8 cellular contexts compared by ENCODE assay signal in the genomic region with DNA sequence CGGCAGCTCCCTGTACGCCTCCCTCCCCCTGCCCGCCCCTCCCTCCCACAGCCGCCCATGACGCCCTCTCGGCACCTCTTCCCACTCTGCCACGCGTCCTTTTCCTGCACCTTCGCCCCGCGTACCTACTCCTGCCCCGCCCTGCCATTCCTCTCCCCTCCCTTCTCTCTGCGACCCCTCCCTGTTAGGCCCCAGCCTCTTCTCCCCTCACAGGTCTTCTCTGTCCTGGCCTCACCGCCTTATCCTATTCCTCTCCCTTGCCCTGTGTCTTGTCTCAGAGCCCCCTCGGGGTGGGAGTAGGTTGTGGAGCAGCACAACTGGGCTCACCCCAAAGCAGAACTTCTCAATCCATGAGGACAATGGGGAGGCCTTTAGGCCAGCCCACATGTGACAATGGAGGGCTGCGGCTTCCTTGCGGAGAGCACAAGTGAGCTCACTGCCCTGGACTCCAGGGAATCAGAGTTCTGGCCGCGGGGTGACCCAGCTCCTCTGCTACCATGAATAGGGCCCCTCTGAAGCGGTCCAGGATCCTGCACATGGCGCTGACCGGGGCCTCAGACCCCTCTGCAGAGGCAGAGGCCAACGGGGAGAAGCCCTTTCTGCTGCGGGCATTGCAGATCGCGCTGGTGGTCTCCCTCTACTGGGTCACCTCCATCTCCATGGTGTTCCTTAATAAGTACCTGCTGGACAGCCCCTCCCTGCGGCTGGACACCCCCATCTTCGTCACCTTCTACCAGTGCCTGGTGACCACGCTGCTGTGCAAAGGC. TPM values are rescaled to one million over a fixed set of nuclear protein-coding genes. Genes with fewer than 3 reads are reported as not detected.
DNase-seq lines count a peak whose midpoint lies in the region; ATAC-seq and TF ChIP-seq lines count a peak whose summit lies in the region.

No MANE protein-coding gene starts in this region.

- peak overlapping the region; percentile 88 for H3K4me3 Mint-ChIP-seq in activated CD4-positive, alpha-beta T cell treated with anti-CD3 and anti-CD28 coated beads, Interleukin-2, amount 10 ng/mL, durations not matched to agents 7 days and 5 days
- H3K4me3 Mint-ChIP-seq in chondrocyte (ENCODE audit: unreplicated experiment): peak overlapping the region; percentile 96

- no peaks in the 10 kb centered on the region for H3K27me3 Mint-ChIP-seq in activated CD4-positive, alpha-beta T cell treated with anti-CD3 and anti-CD28 coated beads, Interleukin-2, amount 10 ng/mL, durations not matched to agents 7 days and 5 days
- H3K27me3 Mint-ChIP-seq in chondrocyte (ENCODE audit: low read depth): no peaks in the 10 kb centered on the region

- H3K27ac ChIP-seq in OCI-LY1 (ENCODE audit: low read depth, low read length, poor library complexity, severe bottlenecking): no peak overlapping the region
- peak overlapping the region; percentile 91 to 93 (median 91) for H3K27ac ChIP-seq in right lobe of liver
- H3K27ac ChIP-seq in subcutaneous abdominal adipose tissue (ENCODE audit: low read depth, low read length): peak overlapping the region; percentile 91

- CTCF ChIA-PET in activated CD4-positive, alpha-beta T cell treated with anti-CD3 and anti-CD28 coated beads, Interleukin-2, amount 10 ng/mL, durations not matched to agents 7 days and 5 days (lab: Charles Lee): interaction anchor here (1.6 kb wide), 2 partner anchors 12 to 37 kb away, joined by 4 to 9 read pairs; no protein-coding TSS in a partner anchor

- H3K27me3 ChIP-seq in OCI-LY1 (ENCODE audit: insufficient read depth, low read length) (no peaks in the 10 kb centered on the region), right lobe of liver (no peaks in the 10 kb centered on the region), subcutaneous abdominal adipose tissue (ENCODE audit: control insufficient read depth in 5 of 5, insufficient read depth in 4 of 5, low read length in 5 of 5) (no peaks in the 10 kb centered on the region)

- peak overlapping the region; percentile 99 for H3K4me2 ChIP-seq in OCI-LY1 (ENCODE audit: low read length)

- H2AFZ ChIP-seq in OCI-LY1 (ENCODE audit: low read length): no peak overlapping the region

- ATAC-seq in HG02678 (IDR thresholded peaks at IDR 0.05; ENCODE audit: unreplicated experiment) (peak; percentile 31), right lobe of liver (peak; percentile 1 to 62 (median 46))

- DNase-seq in activated CD4-positive, alpha-beta T cell treated with anti-CD3 and anti-CD28 coated beads, Interleukin-2, amount 10 ng/mL, durations not matched to agents 7 days and 5 days: peak; percentile 11
- DNase-seq in activated CD4-positive, alpha-beta T cell treated with anti-CD3 and anti-CD28 coated beads, Interleukin-2, amount 50 U/mL, for 4 hours: no peak
- DNase-seq in chondrocyte (ENCODE audit: low spot score): no peak
- peak; percentile 48 to 61 (median 56) for DNase-seq in right lobe of liver
- DNase-seq in NCI-H1694 (lab: John Stamatoyannopoulos, UW): no peak

- no peaks in the 10 kb centered on the region for H3K9me2 ChIP-seq in OCI-LY1 (ENCODE audit: low read depth, low read length)

- no peak for TF ChIP-seq POLR2A in right lobe of liver (IDR thresholded peaks at IDR 0.05)

- H3K9ac ChIP-seq in OCI-LY1 (ENCODE audit: low read length) (peak overlapping the region; percentile 80), subcutaneous abdominal adipose tissue (ENCODE audit: low read length in 5 of 5) (peak overlapping the region; percentile 56 to 94 (median 87))

- TF ChIP-seq CTCF in OCI-LY1 (IDR thresholded peaks at IDR 0.05; ENCODE audit: low read length) (no peak), chondrocyte (IDR thresholded peaks at IDR 0.05) (no peak), right lobe of liver (IDR thresholded peaks at IDR 0.05) (no peak)

- H3K36me3 Mint-ChIP-seq in activated CD4-positive, alpha-beta T cell treated with anti-CD3 and anti-CD28 coated beads, Interleukin-2, amount 10 ng/mL, durations not matched to agents 7 days and 5 days (ENCODE audit: low read depth): peaks cover 12% of the 10 kb centered on the region
- peaks cover 10% of the 10 kb centered on the region for H3K36me3 Mint-ChIP-seq in chondrocyte (ENCODE audit: low read depth)

- H3K9me3 Mint-ChIP-seq in activated CD4-positive, alpha-beta T cell treated with anti-CD3 and anti-CD28 coated beads, Interleukin-2, amount 10 ng/mL, durations not matched to agents 7 days and 5 days: no peaks in the 10 kb centered on the region
- no peaks in the 10 kb centered on the region for H3K9me3 Mint-ChIP-seq in chondrocyte (ENCODE audit: low read depth)

- peaks cover 25% of the 10 kb centered on the region for H3K4me1 ChIP-seq in OCI-LY1 (ENCODE audit: insufficient read depth, low read length, severe bottlenecking)
- H3K4me1 ChIP-seq in right lobe of liver: peaks cover 0 to 46% (median 18%) of the 10 kb centered on the region in 4 donors
- peaks cover 17 to 63% (median 44%) of the 10 kb centered on the region in 5 donors for H3K4me1 ChIP-seq in subcutaneous abdominal adipose tissue (ENCODE audit: control insufficient read depth in 5 of 5, insufficient read depth in 5 of 5, low read length in 5 of 5)

- POLR2A ChIA-PET in activated CD4-positive, alpha-beta T cell treated with anti-CD3 and anti-CD28 coated beads, Interleukin-2, amount 10 ng/mL, durations not matched to agents 7 days and 5 days (lab: Charles Lee): interaction anchor here (1.6 kb wide), 1 partner anchor 41 kb away, joined by 8 read pairs; a partner anchor contains a TSS

- H3K4me3 ChIP-seq in OCI-LY1 (ENCODE audit: low read depth, low read length, poor library complexity, severe bottlenecking): peak overlapping the region; percentile 80
- peak overlapping the region; percentile 62 to 96 (median 78) for H3K4me3 ChIP-seq in right lobe of liver
- peak overlapping the region; percentile 79 to 99 (median 88) for H3K4me3 ChIP-seq in subcutaneous abdominal adipose tissue (ENCODE audit: low read depth in 1 of 5, low read length in 5 of 5)

- no peaks in the 10 kb centered on the region for H4K20me1 ChIP-seq in OCI-LY1 (ENCODE audit: insufficient read depth, low read length)

- H3F3A ChIP-seq in OCI-LY1 (ENCODE audit: insufficient read depth, low read length): no peaks in the 10 kb centered on the region

- no peaks in the 10 kb centered on the region for H3K79me2 ChIP-seq in OCI-LY1 (ENCODE audit: insufficient read depth, low read length)

- peaks cover 55% of the 10 kb centered on the region for H3K4me1 Mint-ChIP-seq in activated CD4-positive, alpha-beta T cell treated with anti-CD3 and anti-CD28 coated beads, Interleukin-2, amount 10 ng/mL, durations not matched to agents 7 days and 5 days
- peaks cover 53% of the 10 kb centered on the region for H3K4me1 Mint-ChIP-seq in chondrocyte (ENCODE audit: low read depth)

- WGBS in right lobe of liver (ENCODE audit: insufficient coverage, low coverage, low lambda C conversion rate, missing lambda C conversion rate): 1% methylated on average over 10 of the region's 29 CpGs

- H3K36me3 ChIP-seq in OCI-LY1 (ENCODE audit: insufficient read depth, low read length) (no peaks in the 10 kb centered on the region), right lobe of liver (peaks cover 1 to 19% (median 8%) of the 10 kb centered on the region in 4 donors), subcutaneous abdominal adipose tissue (ENCODE audit: control insufficient read depth in 5 of 5, insufficient read depth in 5 of 5, low read length in 5 of 5) (peaks cover 0 to 17% (median 12%) of the 10 kb centered on the region in 5 donors)

- peak overlapping the region; percentile 73 for H3K27ac Mint-ChIP-seq in activated CD4-positive, alpha-beta T cell treated with anti-CD3 and anti-CD28 coated beads, Interleukin-2, amount 10 ng/mL, durations not matched to agents 7 days and 5 days
- H3K27ac Mint-ChIP-seq in chondrocyte (ENCODE audit: unreplicated experiment): peak overlapping the region; percentile 94

- H3K9me3 ChIP-seq in OCI-LY1 (ENCODE audit: low read length) (no peaks in the 10 kb centered on the region), right lobe of liver (no peaks in the 10 kb centered on the region), subcutaneous abdominal adipose tissue (ENCODE audit: control insufficient read depth in 5 of 5, low read length in 5 of 5) (no peaks in the 10 kb centered on the region)

- intact Hi-C loops in right lobe of liver (cut with DNase I): no loop called here

RNA-seq across cellular contexts. Expression of a gene that starts 0.5 kb away (rescaled TPM):
- total RNA-seq in activated CD4-positive, alpha-beta T cell treated with anti-CD3 and anti-CD28 coated beads, Interleukin-2, amount 10 ng/mL, durations not matched to agents 7 days and 5 days: 10 to 100 TPM; 18.0 to 18.2 TPM
- total RNA-seq in chondrocyte: 22.7 to 33.1 TPM (median 31.9 TPM) in 3 replicates
- 100 to 1,000 TPM in 3 of 6 experiments, 10 to 100 TPM in 3; 11.6 to 134 (median 83.9) TPM for total RNA-seq in right lobe of liver

RNA-seq across cellular contexts. Expression of a gene that starts 41.8 kb away (rescaled TPM):
- total RNA-seq in activated CD4-positive, alpha-beta T cell treated with anti-CD3 and anti-CD28 coated beads, Interleukin-2, amount 10 ng/mL, durations not matched to agents 7 days and 5 days: 10 to 100 TPM; 25.6 to 26.3 TPM
- total RNA-seq in chondrocyte: 12.2 to 16.8 TPM (median 13.8 TPM) in 3 replicates
- total RNA-seq in right lobe of liver: 100 to 1,000 TPM in 1 of 6 experiments, 10 to 100 TPM in 5; 19.6 to 104 (median 31.5) TPM

Comparison
In these comparisons a context has a peak if more than half of its experiments do, and no peak if none do; other contexts are left out.
1. DNase-seq: peak in activated CD4-positive, alpha-beta T cell treated with anti-CD3 and anti-CD28 coated beads, Interleukin-2, amount 10 ng/mL, durations not matched to agents 7 days and 5 days (single experiment) and right lobe of liver (3 of 3); none in activated CD4-positive, alpha-beta T cell treated with anti-CD3 and anti-CD28 coated beads, Interleukin-2, amount 50 U/mL, for 4 hours (0 of 2), chondrocyte (single experiment) and NCI-H1694 (single experiment).
2. Peak in every context shown above with its lines, with median percentiles within 50 percentile points of each other: H3K4me3 ChIP-seq.